Comparison of ENCODE assay signal across 1 cellular context in genomic region chr1:8089535-8090228, GRCh38.
TF ChIP-seq lines count a peak whose summit lies in the region.

No MANE protein-coding gene starts in this region.

TF ChIP-seq in GM23338, 12 proteins besides CTCF, POLR2A, EP300 and RAD21 (continued from another document):
- TF ChIP-seq STAT1 (IDR thresholded peaks at IDR 0.05; ENCODE audit: unreplicated experiment) = no peak
- no peak for TF ChIP-seq ZNF114 (CRISPR knock-in tag; IDR thresholded peaks at IDR 0.05)
- no peak for TF ChIP-seq POLR2AphosphoS5 (IDR thresholded peaks at IDR 0.05; ENCODE audit: low read depth)
- TF ChIP-seq ZNF331 (CRISPR knock-in tag; IDR thresholded peaks at IDR 0.05; ENCODE audit: low read depth) = no peak
- TF ChIP-seq ETS1 (IDR thresholded peaks at IDR 0.05) = no peak
TF ChIP-seq in GM23338: peak in this region for 0.
